Comparison of ENCODE assay signal across 8 cellular contexts in the genomic region with DNA sequence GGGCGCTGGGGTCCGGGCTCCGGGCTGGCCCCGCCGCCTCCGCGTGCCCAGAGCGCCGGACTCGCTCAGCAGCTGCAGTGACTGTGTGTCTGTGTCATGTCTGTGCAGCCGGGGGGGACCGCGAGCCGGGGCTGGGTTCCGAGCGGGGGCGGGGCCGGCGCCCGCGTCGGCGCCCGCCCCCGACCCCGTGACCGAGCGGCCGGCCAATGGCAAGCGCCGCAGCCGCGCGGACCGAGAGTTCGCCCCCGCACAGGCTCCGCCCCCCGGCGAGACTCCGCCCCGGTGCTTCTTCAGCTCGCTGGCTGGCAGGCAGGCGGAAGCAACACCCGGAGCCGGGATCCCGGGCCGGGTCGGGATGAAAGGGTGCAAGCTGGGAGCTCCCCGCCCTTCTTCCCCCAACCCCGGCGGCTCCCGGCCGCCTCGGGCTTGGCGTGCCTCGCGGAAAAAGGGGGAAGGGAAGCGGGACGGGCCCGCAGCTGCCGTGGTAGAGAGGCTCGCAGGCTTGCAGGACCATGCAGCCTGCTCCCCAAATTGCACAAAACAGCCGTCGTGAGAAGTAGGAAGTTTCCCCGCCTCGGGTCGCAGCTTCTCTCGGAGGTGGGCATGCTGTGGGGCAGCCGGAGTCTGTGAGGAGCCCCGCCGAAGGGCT. TPM values are rescaled to one million over a fixed set of nuclear protein-coding genes. Genes with fewer than 3 reads are reported as not detected.
A peak's percentile ranks its signal among the peaks of the same experiment; 100 is the strongest.
DNase-seq lines count a peak whose midpoint lies in the region; ATAC-seq and TF ChIP-seq lines count a peak whose summit lies in the region.

No MANE protein-coding gene starts in this region.

- no peaks in the 10 kb centered on the region for H3K4me1 ChIP-seq in ACC112 (ENCODE audit: control insufficient read depth, insufficient read depth, low read length, unreplicated experiment)
- peaks cover 7 to 35% of the 10 kb centered on the region in 2 donors for H3K4me1 ChIP-seq in left lung

- intact Hi-C loops in dendritic cell treated with granulocyte-macrophage colony-stimulating factor and Interleukin-4, amounts not matched to agents 40 ng/mL and 50 ng/mL, for 4 days (cut with micrococcal nuclease) = loop anchor here (5.0 kb wide), 1 partner anchor 191 kb away; no protein-coding TSS in a partner anchor
- intact Hi-C loops in left lung (cut with DNase I) = no loop called here

- peak overlapping the region; percentile 91 for H2AFZ ChIP-seq in ACC112 (ENCODE audit: low read length, unreplicated experiment)

- peak overlapping the region; percentile 72 for H3K4me3 Mint-ChIP-seq in dendritic cell treated with granulocyte-macrophage colony-stimulating factor and Interleukin-4, amounts not matched to agents 40 ng/mL and 50 ng/mL, for 4 days

- no peaks in the 10 kb centered on the region for H3K36me3 Mint-ChIP-seq in dendritic cell treated with granulocyte-macrophage colony-stimulating factor and Interleukin-4, amounts not matched to agents 40 ng/mL and 50 ng/mL, for 4 days (ENCODE audit: low read depth)

- H3K36me3 ChIP-seq in ACC112 (ENCODE audit: insufficient read depth, low read length) = no peaks in the 10 kb centered on the region
- no peaks in the 10 kb centered on the region for H3K36me3 ChIP-seq in left lung

- peaks cover 30% of the 10 kb centered on the region; the same call in 1 of the 2 replicates for H3K27me3 ChIP-seq in ACC112 (ENCODE audit: insufficient read depth, low read length)
- H3K27me3 ChIP-seq in left lung = peaks cover 0 to 65% of the 10 kb centered on the region in 2 donors

- H3K9me3 ChIP-seq in left lung = no peaks in the 10 kb centered on the region

- H3K4me3 ChIP-seq in ACC112 (ENCODE audit: low read depth, low read length) = peak overlapping the region; percentile 75
- peak overlapping the region; percentile 52 to 54 for H3K4me3 ChIP-seq in left lung

- no peak for TF ChIP-seq CTCF in left lung (IDR thresholded peaks at IDR 0.05)

- no peaks in the 10 kb centered on the region for H3K79me2 ChIP-seq in ACC112 (ENCODE audit: control insufficient read depth, insufficient read depth, low read length, unreplicated experiment)

- H3K9me3 Mint-ChIP-seq in dendritic cell treated with granulocyte-macrophage colony-stimulating factor and Interleukin-4, amounts not matched to agents 40 ng/mL and 50 ng/mL, for 4 days = no peaks in the 10 kb centered on the region

- peaks cover 83% of the 10 kb centered on the region for H3K27me3 Mint-ChIP-seq in dendritic cell treated with granulocyte-macrophage colony-stimulating factor and Interleukin-4, amounts not matched to agents 40 ng/mL and 50 ng/mL, for 4 days

- DNase-seq in NCI-H345 treated with DMSO at 0.1 percent for 48 hours (lab: John Stamatoyannopoulos, UW; ENCODE audit: unreplicated experiment) (peak; percentile 80), left lung (peak; percentile 97)
- DNase-seq in activated CD4-positive, alpha-beta T cell treated with anti-CD3 and anti-CD28 coated beads, Interleukin-2, amount 50 U/mL, for 4 hours = peak; percentile 76 to 77
- peak; percentile 93 for DNase-seq in stimulated activated CD4-positive, alpha-beta T cell treated with anti-CD3 and anti-CD28 coated beads, Interleukin-1b, Interleukin-23, amount 100 ng/mL, for 48 hours

- H3K27ac Mint-ChIP-seq in dendritic cell treated with granulocyte-macrophage colony-stimulating factor and Interleukin-4, amounts not matched to agents 40 ng/mL and 50 ng/mL, for 4 days = peak overlapping the region; percentile 20

- no peak overlapping the region for H3K27ac ChIP-seq in ACC112 (ENCODE audit: low read depth, low read length)
- H3K27ac ChIP-seq in left lung = peak overlapping the region; percentile 15 to 67

- ATAC-seq in GM18909 (IDR thresholded peaks at IDR 0.05; ENCODE audit: poor library complexity, unreplicated experiment) = peak; percentile 80
- peak; percentile 65 for ATAC-seq in HG03139 (IDR thresholded peaks at IDR 0.05; ENCODE audit: unreplicated experiment)
- ATAC-seq in left lung = peak; percentile 89

- H3K4me1 Mint-ChIP-seq in dendritic cell treated with granulocyte-macrophage colony-stimulating factor and Interleukin-4, amounts not matched to agents 40 ng/mL and 50 ng/mL, for 4 days (ENCODE audit: low read depth) = peaks cover 24% of the 10 kb centered on the region

RNA-seq across cellular contexts. Expression of gene LARGE1, which starts 0.8 kb away (rescaled TPM):
- total RNA-seq in left lung = 10 to 100 TPM; 22.4 to 28.9 TPM
